In genomic region chr12:108087900-108088299, GRCh38 we compare ENCODE assay signal across 27 cellular contexts.
"Had no signal": no experiment of that assay in that cellular context is flagged by ENCODE, and none has a peak within 500 bp of the region (broad histone marks: within the 10 kb centered on the region; RNA-seq: fewer than 3 reads in every experiment).

No MANE protein-coding gene starts in this region.

- H3K9me3 ChIP-seq: testis, thyroid gland, upper lobe of right lung had no signal

- H3K4me3 ChIP-seq: stomach, suprapubic skin, testis, thoracic aorta, thyroid gland, tibial artery, tibial nerve, transverse colon, upper lobe of left lung, upper lobe of right lung, uterus, vagina had no signal

- DNase-seq: stimulated activated CD4-positive, alpha-beta T cell treated with anti-CD3 and anti-CD28 coated beads, Interleukin-2, amount 100 ng/mL, for 48 hours; stimulated activated CD4-positive, alpha-beta T cell treated with anti-CD3 and anti-CD28 coated beads, Interleukin-4, amount 100 ng/mL, for 1 hour; stimulated activated CD4-positive, alpha-beta T cell treated with anti-CD3 and anti-CD28 coated beads, Interleukin-4, amount 100 ng/mL, for 24 hours; stimulated activated CD4-positive, alpha-beta T cell treated with anti-CD3 and anti-CD28 coated beads, Interleukin-4, amount 100 ng/mL, for 4 hours; stimulated activated CD8-positive, alpha-beta memory T cell treated with anti-CD3 and anti-CD28 coated beads, Interleukin-4, amount 100 ng/mL, for 48 hours; stimulated activated naive B cell treated with anti-CD40 and anti-IgM and Interleukin-4, amounts not matched to agents 10 μg/mL and 1 μg/mL and 100 μg/mL, for 72 hours; stimulated activated naive CD4-positive, alpha-beta T cell; stimulated activated naive CD4-positive, alpha-beta T cell treated with Interleukin-2 at 50 U/mL for 16 hours; stimulated activated naive CD8-positive, alpha-beta T cell treated with anti-CD3 and anti-CD28 coated beads, Interleukin-15, amount 100 ng/mL, for 72 hours; stimulated activated naive CD8-positive, alpha-beta T cell treated with anti-CD3 and anti-CD28 coated beads, Interleukin-15, Interleukin-2, amounts not matched to agents 100 U/mL and 50 U/mL, for 24 hours; stomach; substantia nigra; testis; thyroid gland; tibial artery; transverse colon; trophoblast cell; upper lobe of left lung; upper lobe of right lung; uterus had no signal

- H3K27ac ChIP-seq: stomach, suprapubic skin, testis, thoracic aorta, thyroid gland, tibial artery, tibial nerve, transverse colon, upper lobe of left lung, upper lobe of right lung, uterus, vagina had no signal

- ATAC-seq: stimulated activated effector memory CD8-positive, alpha-beta T cell treated with anti-CD3 and anti-CD28 coated beads, Interleukin-12 subunit alpha, Interleukin-12 subunit beta, amount 100 ng/mL, for 72 hours; stimulated activated memory B cell treated with anti-CD40 and anti-IgM and Interleukin-4, amounts not matched to agents 10 μg/mL and 1 μg/mL and 100 μg/mL, for 72 hours; stimulated activated naive B cell treated with anti-CD40 and anti-IgM and Interleukin-4, amounts not matched to agents 10 μg/mL and 1 μg/mL and 100 μg/mL, for 72 hours; stimulated activated naive CD8-positive, alpha-beta T cell treated with anti-CD3 and anti-CD28 coated beads, Interleukin-15, amount 100 ng/mL, for 72 hours; stimulated activated naive CD8-positive, alpha-beta T cell treated with anti-CD3 and anti-CD28 coated beads, Interleukin-15, Interleukin-2, amounts not matched to agents 100 U/mL and 50 U/mL, for 24 hours; upper lobe of right lung had no signal

- FAIRE-seq: urothelium cell line had no signal

- H3K27me3 ChIP-seq: testis, thyroid gland, tibial nerve, transverse colon, upper lobe of left lung, upper lobe of right lung, uterus, vagina had no signal

- H3K4me1 ChIP-seq: stomach, testis, tibial artery, transverse colon, upper lobe of left lung, upper lobe of right lung, uterus, vagina had no signal

- H3K36me3 ChIP-seq: stomach, suprapubic skin, thoracic aorta, thyroid gland, tibial artery, tibial nerve, transverse colon, upper lobe of left lung, upper lobe of right lung, uterus, vagina had no signal
